Comparison of ENCODE assay signal across 8 cellular contexts in the genomic region with DNA sequence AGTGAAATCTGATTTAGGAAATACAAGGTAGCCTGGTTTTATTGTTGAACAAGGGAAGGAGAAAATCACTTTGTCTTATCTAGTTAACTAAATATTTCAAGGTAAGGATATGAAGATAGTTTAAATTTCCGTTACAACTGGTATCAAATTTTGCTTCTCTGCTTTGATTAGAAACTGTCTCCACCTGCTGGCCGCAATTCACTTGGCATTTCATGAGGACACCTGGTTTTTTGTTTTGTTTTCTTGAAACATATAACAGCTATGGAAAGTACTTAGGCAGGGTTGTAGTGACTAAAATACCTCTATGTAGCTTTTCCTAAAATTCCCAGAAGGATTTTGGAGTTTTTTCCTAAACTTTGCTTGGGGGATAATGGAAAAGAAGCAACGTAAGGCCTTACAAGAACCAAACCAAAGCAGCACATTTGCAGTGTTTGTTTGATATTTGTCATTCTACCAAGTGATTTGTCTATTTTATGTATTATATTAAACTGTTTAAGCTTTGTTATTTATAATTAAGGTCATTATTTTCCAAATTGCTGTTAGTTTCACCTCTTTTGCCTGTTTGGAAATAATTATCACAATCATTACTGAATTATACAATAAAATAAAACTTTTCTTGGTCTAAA.
DNase-seq lines count a peak whose midpoint lies in the region; ATAC-seq, FAIRE-seq and TF ChIP-seq lines count a peak whose summit lies in the region.

No MANE protein-coding gene starts in this region.

- ATAC-seq in HG03354 (IDR thresholded peaks at IDR 0.05; ENCODE audit: poor library complexity, severe bottlenecking, unreplicated experiment) (no peak), HG02870 (IDR thresholded peaks at IDR 0.05; ENCODE audit: unreplicated experiment) (no peak)

- peak; percentile 64 for FAIRE-seq in D721Med (lab: Jason Lieb, UNC)
- no peak for FAIRE-seq in HTR-8/SVneo (lab: Jason Lieb, UNC)

- TF ChIP-seq CTCF in D721Med (IDR thresholded peaks at IDR 0.05; ENCODE audit: insufficient read depth, missing control alignments): peak; percentile 81

- DNase-seq in D721Med (ENCODE audit: insufficient read length, low spot score) (no peak), HTR-8/SVneo (ENCODE audit: insufficient read length, low spot score) (peak; percentile 22), SHP77 (lab: John Stamatoyannopoulos, UW) (peak; percentile 33 to 41), amniotic stem cell (lab: John Stamatoyannopoulos, UW) (peak; percentile 12), iPS-NIHi11 (ENCODE audit: low spot score) (peak; percentile 58)
- DNase-seq in stimulated activated CD4-positive, alpha-beta T cell treated with anti-CD3 and anti-CD28 coated beads, Interleukin-2, amount 100 ng/mL, for 48 hours: peak; percentile 28 to 31
